Comparison of ENCODE assay signal across 26 cellular contexts in the genomic region with DNA sequence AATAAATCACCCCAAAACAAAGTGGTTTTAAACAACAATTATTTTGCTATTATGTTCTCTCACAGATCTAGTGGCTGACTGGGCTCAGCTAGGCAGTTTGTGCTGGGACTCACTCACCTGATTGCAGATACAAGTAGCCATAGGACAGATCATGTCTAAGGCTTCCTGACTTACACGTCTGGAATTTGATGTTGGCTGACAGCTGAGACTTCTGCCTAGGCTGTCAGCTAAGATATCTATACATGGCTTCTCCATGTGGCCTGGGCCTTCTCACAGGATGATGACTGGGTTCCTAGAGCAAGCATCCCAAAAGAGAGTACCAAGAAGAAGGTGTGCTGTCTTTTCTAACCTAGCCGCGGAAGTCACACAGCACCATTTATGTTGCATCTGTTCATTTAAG.
"Had no signal": no experiment of that assay in that cellular context is flagged by ENCODE, and none has a peak within 500 bp of the region (broad histone marks: within the 10 kb centered on the region; RNA-seq: fewer than 3 reads in every experiment).

No MANE protein-coding gene starts in this region.

- H3K36me3 ChIP-seq: brain microvascular endothelial cell, SJSA1 had no signal

- H3K27ac ChIP-seq: brain microvascular endothelial cell, SJSA1 had no signal

- H3K9me3 ChIP-seq: SJSA1 had no signal

- H3K4me3 ChIP-seq: SJSA1 had no signal

- ATAC-seq: activated CD8-positive, alpha-beta T cell treated with anti-CD3 and anti-CD28 coated beads, Interleukin-2, amount 10 ng/mL, durations not matched to agents 7 days and 5 days; activated T-helper 17 cell treated with anti-CD3 and anti-CD28 coated beads, Interleukin-2, amount 50 U/mL, for 72 hours; SK-N-SH treated with all-trans-retinoic acid at 6 μM for 48 hours; WTC11 had no signal

- H3K27me3 ChIP-seq: brain microvascular endothelial cell, SJSA1 had no signal

- DNase-seq: activated CD4-positive, alpha-beta T cell treated with anti-CD3 and anti-CD28 coated beads for 48 hours; activated CD4-positive, alpha-beta T cell treated with anti-CD3 and anti-CD28 coated beads, Interleukin-2, amount 50 U/mL, for 4 hours; activated CD4-positive, CD25-positive, alpha-beta regulatory T cell treated with anti-CD3 and anti-CD28 coated beads, Interleukin-2, amount 50 U/mL, for 72 hours; activated CD8-positive, alpha-beta T cell treated with anti-CD3 and anti-CD28 coated beads, Interleukin-2, amount 10 ng/mL, durations not matched to agents 7 days and 5 days; activated gamma-delta T cell; activated naive CD4-positive, alpha-beta T cell treated with anti-CD3 and anti-CD28 coated beads for 36 hours; activated T-cell treated with anti-CD3 and anti-CD28 coated beads, Interleukin-2, amount 50 U/mL, for 24 hours; amygdala; brain microvascular endothelial cell; caudate nucleus; KG1; NCI-H1092 treated with DMSO at 0.1 percent for 48 hours; NCI-H1417 treated with DMSO at 0.1 percent for 48 hours; NCI-H1694; NCI-H2029; NCI-H2107; NCI-H2171 treated with DMSO at 0.1 percent for 48 hours; NCI-H226; NCI-H526; NCI-H82; Right ventricle myocardium superior; SW 1271 had no signal

- H3K4me1 ChIP-seq: SJSA1 had no signal
